Comparison of ENCODE assay signal across 7 cellular contexts in genomic region chr19:45682117-45682516, GRCh38. TPM values are rescaled to one million over a fixed set of nuclear protein-coding genes. Genes with fewer than 3 reads are reported as not detected.
DNase-seq lines count a peak whose midpoint lies in the region; ATAC-seq lines count a peak whose summit lies in the region.
"Had no signal": no experiment of that assay in that cellular context is flagged by ENCODE, and none has a peak within 500 bp of the region (broad histone marks: within the 10 kb centered on the region; RNA-seq: fewer than 3 reads in every experiment).

No MANE protein-coding gene starts in this region.

- no peak overlapping the region for H3K27ac Mint-ChIP-seq in stimulated activated naive CD8-positive, alpha-beta T cell treated with anti-CD3 and anti-CD28 coated beads, Interleukin-15, amount 100 ng/mL, for 72 hours
- H3K27ac Mint-ChIP-seq in immature natural killer cell, result peak overlapping the region; percentile 46 to 89 (median 75)
- H3K27ac Mint-ChIP-seq: CD4-positive, alpha-beta T cell had no signal

- H3K9me3 Mint-ChIP-seq in stimulated activated naive CD8-positive, alpha-beta T cell treated with anti-CD3 and anti-CD28 coated beads, Interleukin-15, amount 100 ng/mL, for 72 hours, result no peaks in the 10 kb centered on the region
- H3K9me3 Mint-ChIP-seq in immature natural killer cell, result no peaks in the 10 kb centered on the region
- H3K9me3 Mint-ChIP-seq: CD4-positive, alpha-beta T cell had no signal

- no peak for DNase-seq in stimulated activated naive CD8-positive, alpha-beta T cell treated with anti-CD3 and anti-CD28 coated beads, Interleukin-15, amount 100 ng/mL, for 72 hours
- no peak for DNase-seq in stimulated activated naive CD8-positive, alpha-beta T cell treated with anti-CD3 and anti-CD28 coated beads, Interleukin-15, Interleukin-2, amounts not matched to agents 100 U/mL and 50 U/mL, for 24 hours
- DNase-seq in immature natural killer cell (no peak), NCI-H526 treated with DMSO at 0.1 percent for 48 hours (lab: John Stamatoyannopoulos, UW) (no peak)

- no peaks in the 10 kb centered on the region for H3K27me3 Mint-ChIP-seq in stimulated activated naive CD8-positive, alpha-beta T cell treated with anti-CD3 and anti-CD28 coated beads, Interleukin-15, amount 100 ng/mL, for 72 hours
- H3K27me3 Mint-ChIP-seq in immature natural killer cell (ENCODE audit: low read depth in 3 of 3), result peaks cover 0 to 9% (median 2%) of the 10 kb centered on the region in 3 donors
- H3K27me3 Mint-ChIP-seq: CD4-positive, alpha-beta T cell had no signal

- H3K36me3 Mint-ChIP-seq in immature natural killer cell, result peaks cover 0 to 13% (median 3%) of the 10 kb centered on the region in 3 donors

- ATAC-seq in stimulated activated naive CD8-positive, alpha-beta T cell treated with anti-CD3 and anti-CD28 coated beads, Interleukin-15, amount 100 ng/mL, for 72 hours, result no peak
- ATAC-seq in stimulated activated naive CD8-positive, alpha-beta T cell treated with anti-CD3 and anti-CD28 coated beads, Interleukin-15, Interleukin-2, amounts not matched to agents 100 U/mL and 50 U/mL, for 24 hours, result no peak
- ATAC-seq in HG02623 (IDR thresholded peaks at IDR 0.05; ENCODE audit: unreplicated experiment) (no peak), GM21381 (IDR thresholded peaks at IDR 0.05; ENCODE audit: unreplicated experiment) (no peak)

- H3K4me3 Mint-ChIP-seq in stimulated activated naive CD8-positive, alpha-beta T cell treated with anti-CD3 and anti-CD28 coated beads, Interleukin-15, amount 100 ng/mL, for 72 hours, result peak overlapping the region; percentile 0 to 35
- peak overlapping the region in 4 of 5 donors; percentile 12 to 37 (median 16) for H3K4me3 Mint-ChIP-seq in immature natural killer cell

- peaks cover 26% of the 10 kb centered on the region for H3K4me1 Mint-ChIP-seq in stimulated activated naive CD8-positive, alpha-beta T cell treated with anti-CD3 and anti-CD28 coated beads, Interleukin-15, amount 100 ng/mL, for 72 hours
- H3K4me1 Mint-ChIP-seq in immature natural killer cell, result peaks cover 15 to 19% of the 10 kb centered on the region in 2 donors

RNA-seq across cellular contexts. Expression of gene SNRPD2, which starts 9.6 kb away (rescaled TPM):
- polyA plus RNA-seq in immature natural killer cell, result 1,000 to 10,000 TPM in 2 of 3 donors, 100 to 1,000 TPM in 1; 754 to 1,123 (median 1,001) TPM

RNA-seq across cellular contexts. Expression of gene QPCTL, which starts 10.3 kb away (rescaled TPM):
- 1 to 10 TPM in 2 of 3 donors, not detected in 1; 1.8 to 2.9 TPM for polyA plus RNA-seq in immature natural killer cell

RNA-seq across cellular contexts. Expression of gene GIPR, which starts 14.1 kb away (rescaled TPM):
- polyA plus RNA-seq in immature natural killer cell, result under 1 TPM in 2 of 3 donors, not detected in 1; 0.18 to 0.34 TPM

RNA-seq across cellular contexts. Expression of gene EML2, which starts 42.9 kb away (rescaled TPM):
- polyA plus RNA-seq in immature natural killer cell, result 10 to 100 TPM; 11.9 to 24.7 (median 14.2) TPM

RNA-seq across cellular contexts. Expression of gene FBXO46, which starts 48.6 kb away (rescaled TPM):
- 10 to 100 TPM in 1 of 3 donors, 1 to 10 TPM in 2; 5.9 to 15.6 (median 7.5) TPM for polyA plus RNA-seq in immature natural killer cell

Comparison
In these comparisons a context has a peak if more than half of its experiments do, and no peak if none do; other contexts are left out.
1. H3K27ac Mint-ChIP-seq: peak in immature natural killer cell (6 of 6); none in stimulated activated naive CD8-positive, alpha-beta T cell treated with anti-CD3 and anti-CD28 coated beads, Interleukin-15, amount 100 ng/mL, for 72 hours (0 of 2).